Comparison of ENCODE assay signal across 8 cellular contexts in the genomic region with DNA sequence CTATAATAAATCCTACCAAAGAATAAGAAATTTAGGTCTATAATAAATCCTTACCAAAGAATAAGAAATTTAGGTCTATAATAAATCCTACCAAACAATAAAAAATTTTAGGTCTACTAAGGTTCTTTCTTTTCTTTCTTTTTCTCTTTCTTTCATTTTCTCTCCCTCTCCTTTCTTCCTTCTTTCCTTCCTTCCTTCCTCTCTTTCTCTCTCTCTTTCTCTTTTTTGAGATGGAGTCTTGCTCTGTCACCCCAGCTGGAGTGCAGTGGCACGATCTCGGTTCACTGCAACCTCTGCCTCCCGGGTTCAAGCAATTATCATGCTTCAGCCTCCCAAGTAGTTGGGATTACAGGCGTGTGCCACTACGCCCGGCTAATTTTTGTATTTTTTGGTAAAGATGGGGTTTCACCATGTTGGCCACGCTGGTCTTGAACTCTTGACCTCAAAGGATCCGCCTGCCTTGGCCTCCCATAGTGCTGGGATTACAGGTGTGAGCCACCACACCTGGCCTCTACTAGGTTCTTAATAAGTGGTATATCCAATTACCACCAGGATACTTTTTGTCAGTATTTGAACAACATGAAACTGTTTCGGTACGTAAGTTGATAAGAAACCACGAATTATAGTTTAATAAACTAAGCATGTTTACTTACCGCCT. TPM values are rescaled to one million over a fixed set of nuclear protein-coding genes. Genes with fewer than 3 reads are reported as not detected.
A peak's percentile ranks its signal among the peaks of the same experiment; 100 is the strongest.
DNase-seq lines count a peak whose midpoint lies in the region; ATAC-seq and TF ChIP-seq lines count a peak whose summit lies in the region.
"Not testable (repeated sequence)": the region's sequence is repeated elsewhere in the genome, so short reads cannot be mapped to it uniquely, and the experiment has no call there.

No MANE protein-coding gene starts in this region.

- H3K36me3 ChIP-seq in CD4-positive, alpha-beta memory T cell (ENCODE audit: insufficient read depth, low read length); liver (ENCODE audit: control insufficient read depth in 4 of 4, insufficient read depth in 3 of 4, low read depth in 1 of 4, low read length in 3 of 4); osteoblast (ENCODE audit: insufficient read depth, low read length); testis (ENCODE audit: low read depth, missing control alignments): not testable (repeated sequence)

- H3K4me1 Mint-ChIP-seq in CD4-positive, alpha-beta memory T cell = peaks cover 22 to 57% (median 39%) of the 10 kb centered on the region in 4 donors
- H3K4me1 Mint-ChIP-seq in activated CD4-positive, alpha-beta T cell treated with anti-CD3 and anti-CD28 coated beads for 36 hours = peaks cover 44% of the 10 kb centered on the region
- peaks cover 47% of the 10 kb centered on the region for H3K4me1 Mint-ChIP-seq in activated naive CD4-positive, alpha-beta T cell treated with anti-CD3 and anti-CD28 coated beads, Interleukin-2, amount 10 ng/mL, durations not matched to agents 7 days and 5 days
- H3K4me1 Mint-ChIP-seq in dendritic cell treated with granulocyte-macrophage colony-stimulating factor and Interleukin-4, amounts not matched to agents 40 ng/mL and 50 ng/mL, for 4 days (ENCODE audit: low read depth) = peaks cover 52% of the 10 kb centered on the region

- not testable (repeated sequence) for TF ChIP-seq RAD21 in liver (IDR thresholded peaks at IDR 0.05)

- peak overlapping the region; percentile 22 for H3K4me2 ChIP-seq in osteoblast (ENCODE audit: insufficient read depth, low read length)

- not testable (repeated sequence) for H3K27me3 Mint-ChIP-seq in CD4-positive, alpha-beta memory T cell; activated CD4-positive, alpha-beta T cell treated with anti-CD3 and anti-CD28 coated beads for 36 hours; activated naive CD4-positive, alpha-beta T cell treated with anti-CD3 and anti-CD28 coated beads, Interleukin-2, amount 10 ng/mL, durations not matched to agents 7 days and 5 days; dendritic cell treated with granulocyte-macrophage colony-stimulating factor and Interleukin-4, amounts not matched to agents 40 ng/mL and 50 ng/mL, for 4 days

- peak overlapping the region; percentile 33 to 45 for H3K4me3 ChIP-seq in CD4-positive, alpha-beta memory T cell (ENCODE audit: low read length in 2 of 2)
- H3K4me3 ChIP-seq in NB4 (ENCODE audit: low read depth, low read length) = peak overlapping the region; percentile 69
- H3K4me3 ChIP-seq in liver (ENCODE audit: low read depth in 1 of 3, low read length in 3 of 3); osteoblast (ENCODE audit: insufficient read depth, low read length); testis: not testable (repeated sequence)

- peaks cover 25% of the 10 kb centered on the region for H3K4me1 ChIP-seq in CD4-positive, alpha-beta memory T cell (ENCODE audit: insufficient read depth, low read length)
- H3K4me1 ChIP-seq in liver (ENCODE audit: control insufficient read depth in 4 of 4, insufficient read depth in 4 of 4, low read length in 3 of 4) = not testable (repeated sequence)
- H3K4me1 ChIP-seq in osteoblast (ENCODE audit: insufficient read depth, low read length) (peaks cover 10% of the 10 kb centered on the region), testis (peaks cover 12% of the 10 kb centered on the region)

- not testable (repeated sequence) for DNase-seq in CD4-positive, alpha-beta memory T cell; NB4 (ENCODE audit: low read depth); activated CD4-positive, alpha-beta T cell treated with anti-CD3 and anti-CD28 coated beads for 36 hours; activated naive CD4-positive, alpha-beta T cell treated with anti-CD3 and anti-CD28 coated beads, Interleukin-2, amount 10 ng/mL, durations not matched to agents 7 days and 5 days; osteoblast (ENCODE audit: insufficient read length, low spot score, missing footprints)
- peak; percentile 2 for DNase-seq in testis

- WGBS in liver = 85% methylated on average over 12 of the region's 12 CpGs
- WGBS in testis, 2 donors = 76 to 93% methylated on average over 12 of the region's 12 CpGs

- intact Hi-C loops in CD4-positive, alpha-beta memory T cell (cut with micrococcal nuclease) = loop anchor here (10.0 kb wide), 2 partner anchors 63 to 183 kb away; no protein-coding TSS in a partner anchor
- intact Hi-C loops in activated CD4-positive, alpha-beta T cell treated with anti-CD3 and anti-CD28 coated beads for 36 hours (cut with DNase I, micrococcal nuclease); testis (cut with DNase I; ENCODE audit: low total_unique reads): not testable (repeated sequence)
- intact Hi-C loops in dendritic cell treated with granulocyte-macrophage colony-stimulating factor and Interleukin-4, amounts not matched to agents 40 ng/mL and 50 ng/mL, for 4 days (cut with micrococcal nuclease) = loop anchor here (2.0 kb wide), 1 partner anchor 69 kb away; no protein-coding TSS in a partner anchor

- peak overlapping the region; percentile 9 for H2AFZ ChIP-seq in osteoblast (ENCODE audit: low read length)

- not testable (repeated sequence) for ATAC-seq in activated CD4-positive, alpha-beta T cell treated with anti-CD3 and anti-CD28 coated beads for 36 hours

- H3K9ac ChIP-seq in liver (ENCODE audit: low read depth in 1 of 2, low read length in 2 of 2) = not testable (repeated sequence)

- TF ChIP-seq POLR2A in NB4 (IDR thresholded peaks at IDR 0.05; ENCODE audit: extremely low read depth, insufficient read length); testis (IDR thresholded peaks at IDR 0.05): not testable (repeated sequence)

- not testable (repeated sequence) for H3K9me3 Mint-ChIP-seq in CD4-positive, alpha-beta memory T cell; activated CD4-positive, alpha-beta T cell treated with anti-CD3 and anti-CD28 coated beads for 36 hours (ENCODE audit: low read depth); activated naive CD4-positive, alpha-beta T cell treated with anti-CD3 and anti-CD28 coated beads, Interleukin-2, amount 10 ng/mL, durations not matched to agents 7 days and 5 days
- peaks cover 11% of the 10 kb centered on the region for H3K9me3 Mint-ChIP-seq in dendritic cell treated with granulocyte-macrophage colony-stimulating factor and Interleukin-4, amounts not matched to agents 40 ng/mL and 50 ng/mL, for 4 days

- H3K4me3 Mint-ChIP-seq in CD4-positive, alpha-beta memory T cell = peak overlapping the region; percentile 78 to 90 (median 87)
- peak overlapping the region; percentile 85 for H3K4me3 Mint-ChIP-seq in activated CD4-positive, alpha-beta T cell treated with anti-CD3 and anti-CD28 coated beads for 36 hours
- peak overlapping the region; percentile 70 for H3K4me3 Mint-ChIP-seq in activated naive CD4-positive, alpha-beta T cell treated with anti-CD3 and anti-CD28 coated beads, Interleukin-2, amount 10 ng/mL, durations not matched to agents 7 days and 5 days
- peak overlapping the region; percentile 72 for H3K4me3 Mint-ChIP-seq in dendritic cell treated with granulocyte-macrophage colony-stimulating factor and Interleukin-4, amounts not matched to agents 40 ng/mL and 50 ng/mL, for 4 days

- peak overlapping the region; percentile 85 to 98 (median 91) for H3K27ac Mint-ChIP-seq in CD4-positive, alpha-beta memory T cell
- H3K27ac Mint-ChIP-seq in activated CD4-positive, alpha-beta T cell treated with anti-CD3 and anti-CD28 coated beads for 36 hours = peak overlapping the region; percentile 94
- peak overlapping the region; percentile 94 for H3K27ac Mint-ChIP-seq in activated naive CD4-positive, alpha-beta T cell treated with anti-CD3 and anti-CD28 coated beads, Interleukin-2, amount 10 ng/mL, durations not matched to agents 7 days and 5 days
- peak overlapping the region; percentile 94 for H3K27ac Mint-ChIP-seq in dendritic cell treated with granulocyte-macrophage colony-stimulating factor and Interleukin-4, amounts not matched to agents 40 ng/mL and 50 ng/mL, for 4 days

- H3K27me3 ChIP-seq in CD4-positive, alpha-beta memory T cell (ENCODE audit: insufficient read depth, low read length); liver (ENCODE audit: control insufficient read depth in 4 of 4, insufficient read depth in 4 of 4, low read length in 3 of 4); osteoblast (ENCODE audit: insufficient read depth, low read length); testis: not testable (repeated sequence)

- TF ChIP-seq CTCF in NB4 (IDR thresholded peaks at IDR 0.05; ENCODE audit: low read depth, low read length); liver (IDR thresholded peaks at IDR 0.05; ENCODE audit: low read depth, low read length, missing input control); osteoblast (IDR thresholded peaks at IDR 0.05; ENCODE audit: extremely low read depth, low read depth, low read length); testis (IDR thresholded peaks at IDR 0.05): not testable (repeated sequence)

- peaks cover 18 to 19% of the 10 kb centered on the region in 2 donors for H3K36me3 Mint-ChIP-seq in CD4-positive, alpha-beta memory T cell
- H3K36me3 Mint-ChIP-seq in activated CD4-positive, alpha-beta T cell treated with anti-CD3 and anti-CD28 coated beads for 36 hours (ENCODE audit: low read depth) = peaks cover 38% of the 10 kb centered on the region
- H3K36me3 Mint-ChIP-seq in activated naive CD4-positive, alpha-beta T cell treated with anti-CD3 and anti-CD28 coated beads, Interleukin-2, amount 10 ng/mL, durations not matched to agents 7 days and 5 days = peaks cover 32% of the 10 kb centered on the region
- peaks cover 27% of the 10 kb centered on the region for H3K36me3 Mint-ChIP-seq in dendritic cell treated with granulocyte-macrophage colony-stimulating factor and Interleukin-4, amounts not matched to agents 40 ng/mL and 50 ng/mL, for 4 days (ENCODE audit: low read depth)

- POLR2A ChIA-PET in CD4-positive, alpha-beta memory T cell (lab: Charles Lee; ENCODE audit: partially characterized antibody) = interaction anchor here (0.9 to 1.6 kb wide), 6 partner anchors 13 to 155 kb away, joined by 3 to 9 read pairs (median 4); partner anchors contain the start of gene METRNL
- POLR2A ChIA-PET in activated CD4-positive, alpha-beta T cell treated with anti-CD3 and anti-CD28 coated beads for 36 hours (lab: Charles Lee) = not testable (repeated sequence)

- not testable (repeated sequence) for H4K20me1 ChIP-seq in osteoblast (ENCODE audit: insufficient read depth, low read length)

- H3K79me2 ChIP-seq in osteoblast (ENCODE audit: insufficient read depth, low read length) = not testable (repeated sequence)

- not testable (repeated sequence) for H3K9me3 ChIP-seq in CD4-positive, alpha-beta memory T cell (ENCODE audit: control insufficient read depth in 1 of 2, low read length in 2 of 2); liver (ENCODE audit: control insufficient read depth in 4 of 4, low read length in 3 of 4); osteoblast (ENCODE audit: low read depth, low read length); testis

- H3K27ac ChIP-seq in CD4-positive, alpha-beta memory T cell (ENCODE audit: low read depth, low read length) = peak overlapping the region; percentile 54
- H3K27ac ChIP-seq in liver (ENCODE audit: low read depth in 1 of 2, low read length in 2 of 2) = peak overlapping the region; percentile 49 to 68
- H3K27ac ChIP-seq in osteoblast (ENCODE audit: low read depth, low read length) = peak overlapping the region; percentile 67
- H3K27ac ChIP-seq in testis = not testable (repeated sequence)

- CTCF ChIA-PET in CD4-positive, alpha-beta memory T cell (lab: Charles Lee; ENCODE audit: partially characterized antibody); activated naive CD4-positive, alpha-beta T cell treated with anti-CD3 and anti-CD28 coated beads, Interleukin-2, amount 10 ng/mL, durations not matched to agents 7 days and 5 days (lab: Charles Lee): not testable (repeated sequence)
- CTCF ChIA-PET in activated CD4-positive, alpha-beta T cell treated with anti-CD3 and anti-CD28 coated beads for 36 hours (lab: Charles Lee) = interaction anchor here (1.3 kb wide), 1 partner anchor 36 kb away, joined by 5 read pairs; no protein-coding TSS in a partner anchor

RNA-seq across cellular contexts. Expression of gene METRNL, which starts 31.5 kb away (rescaled TPM):
- 1 to 10 TPM; 6.2 to 6.5 TPM for total RNA-seq in CD4-positive, alpha-beta memory T cell
- polyA plus RNA-seq in CD4-positive, alpha-beta memory T cell = 1 to 10 TPM in 1 of 2 donors, under 1 TPM in 1; 0.67 to 1.8 TPM
- 10 to 100 TPM; 22.4 to 26.3 TPM for total RNA-seq in activated CD4-positive, alpha-beta T cell treated with anti-CD3 and anti-CD28 coated beads for 36 hours
- total RNA-seq in liver = 1 to 10 TPM; 8.5 to 8.7 TPM
- polyA plus RNA-seq in liver = 1 to 10 TPM in 1 of 2 donors, under 1 TPM in 1; 0.67 to 9.0 TPM
- total RNA-seq in osteoblast = 137 and 140 TPM in 2 replicates
- total RNA-seq in testis = 10 to 100 TPM; 54.6 to 86.1 TPM
- polyA plus RNA-seq in testis (ENCODE audit: insufficient read depth, low read depth, low replicate concordance) = 56.1 TPM
